Comparison of ENCODE assay signal across 9 cellular contexts in the genomic region with DNA sequence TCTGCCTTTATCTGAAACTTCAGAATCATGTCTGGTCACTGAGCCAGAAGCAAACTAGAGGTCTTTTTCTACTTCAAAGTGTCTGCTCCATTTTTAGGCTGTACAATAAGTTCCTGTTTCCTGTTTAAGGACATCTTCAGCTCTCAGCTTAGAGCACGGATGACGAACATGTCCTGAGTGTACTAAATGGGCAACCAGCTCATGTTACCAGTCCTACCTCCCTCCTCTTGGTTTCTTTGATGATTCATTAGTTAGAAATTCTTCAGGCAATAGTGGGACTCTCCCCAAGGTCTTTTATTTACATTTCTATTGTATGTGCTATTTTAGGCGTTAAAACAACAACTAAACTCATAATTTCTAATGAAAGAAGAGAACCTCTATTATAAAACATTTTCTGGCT. TPM values are rescaled to one million over a fixed set of nuclear protein-coding genes. Genes with fewer than 3 reads are reported as not detected.
DNase-seq lines count a peak whose midpoint lies in the region; TF ChIP-seq lines count a peak whose summit lies in the region.
"Had no signal": no experiment of that assay in that cellular context is flagged by ENCODE, and none has a peak within 500 bp of the region (broad histone marks: within the 10 kb centered on the region; RNA-seq: fewer than 3 reads in every experiment).

No MANE protein-coding gene starts in this region.

- no TSS peak for BruUV-seq in mammary epithelial cell (replicated peaks; lab: Mats Ljungman, UMichigan)

- no peak overlapping the region for H3K9ac ChIP-seq in mammary epithelial cell (ENCODE audit: insufficient read depth, low read length)

- H3K4me3 ChIP-seq in mammary epithelial cell (replicated peaks in 1 of 3; ENCODE audit: insufficient read depth in 1 of 3, low read depth in 2 of 3, low read length in 3 of 3) (no peak overlapping the region), coronary artery (no peak overlapping the region)
- H3K4me3 ChIP-seq: heart right ventricle had no signal

- in situ Hi-C loops in mammary epithelial cell (cut with MboI; ENCODE audit: low sequenced_read_pairs in 2 of 2) (no loop called here), KBM-7 (cut with MboI; ENCODE audit: low pct_unique_long_range_greater_than_20kb, low sequenced_read_pairs) (no loop called here)

- TF ChIP-seq CTCF in mammary epithelial cell (conservative IDR thresholded peaks at IDR 0.05 in 1 of 2, IDR thresholded peaks at IDR 0.05 in 1 of 2; ENCODE audit: extremely low read depth in 1 of 2, insufficient read depth in 1 of 2, low read depth in 1 of 2, low read length in 2 of 2) (no peak), coronary artery (IDR thresholded peaks at IDR 0.05) (no peak)

- peaks cover 4% of the 10 kb centered on the region for H3K9me3 ChIP-seq in mammary epithelial cell (replicated peaks; ENCODE audit: insufficient read depth, low read length)

- H3K27me3 ChIP-seq in mammary epithelial cell (ENCODE audit: insufficient read depth, low read length): no peaks in the 10 kb centered on the region

- peak overlapping the region; percentile 57 for H3K4me2 ChIP-seq in mammary epithelial cell (ENCODE audit: insufficient read depth, low read depth, low read length)

- dilution Hi-C loops in mammary epithelial cell (cut with HindIII; ENCODE audit: low sequenced_read_pairs): no loop called here

- DNase-seq in ELF-1 (ENCODE audit: low read depth, low spot score): peak; percentile 8
- peak; percentile 98 for DNase-seq in LHCN-M2 (ENCODE audit: low read depth)
- DNase-seq in mammary epithelial cell: peak; percentile 89
- DNase-seq in non-pigmented ciliary epithelial cell (ENCODE audit: low read depth): peak; percentile 99
- DNase-seq in NCI-H1930 (lab: John Stamatoyannopoulos, UW): no peak
- no peak for DNase-seq in coronary artery (ENCODE audit: low spot score)
- DNase-seq in KBM-7: no peak
- no peak for DNase-seq in NCI-H526 treated with DMSO at 0.1 percent for 48 hours (lab: John Stamatoyannopoulos, UW)
- DNase-seq: heart right ventricle had no signal

- WGBS in mammary epithelial cell (ENCODE audit: low coverage, missing lambda C conversion rate): 17% methylated on average over 3 of the region's 3 CpGs

- H4K20me1 ChIP-seq in mammary epithelial cell (ENCODE audit: insufficient read depth, low read length): no peaks in the 10 kb centered on the region

- no peaks in the 10 kb centered on the region for H3K79me2 ChIP-seq in mammary epithelial cell (ENCODE audit: insufficient read depth, low read length)

- CTCF ChIA-PET in mammary epithelial cell (lab: Charles Lee; ENCODE audit: low non-redundant PET): no interaction called here

- intact Hi-C loops in mammary epithelial cell (cut with micrococcal nuclease): no loop called here

- H2AFZ ChIP-seq in mammary epithelial cell (ENCODE audit: low read depth, low read length): peak overlapping the region; percentile 25

- H3K36me3 ChIP-seq in mammary epithelial cell (ENCODE audit: insufficient read depth, low read length): no peaks in the 10 kb centered on the region
- H3K36me3 ChIP-seq: heart right ventricle had no signal

- H3K27ac ChIP-seq in mammary epithelial cell (ENCODE audit: insufficient read depth, low read depth, low read length): peak overlapping the region; percentile 65
- H3K27ac ChIP-seq in coronary artery: no peak overlapping the region
- H3K27ac ChIP-seq: heart right ventricle had no signal

- H3K4me1 ChIP-seq in mammary epithelial cell (ENCODE audit: insufficient read depth, low read length): peaks cover 4% of the 10 kb centered on the region
- H3K4me1 ChIP-seq: heart right ventricle had no signal

RNA-seq across cellular contexts. Expression of gene ENPEP, which starts 58.0 kb away (rescaled TPM):
- total RNA-seq in LHCN-M2 (2014; rRNA removed): 0.13 and 0.17 TPM in 2 replicates
- 0.22 TPM for polyA plus RNA-seq in LHCN-M2 (2012)
- total RNA-seq in mammary epithelial cell: not detected
- not detected for polyA plus RNA-seq in mammary epithelial cell
- not detected for polyA minus RNA-seq in mammary epithelial cell

Comparison
In these comparisons a context has a peak if more than half of its experiments do, and no peak if none do; other contexts are left out.
1. DNase-seq: peak in ELF-1 (single experiment), LHCN-M2 (single experiment), mammary epithelial cell (single experiment) and non-pigmented ciliary epithelial cell (single experiment); none in NCI-H1930 (0 of 2), coronary artery (single experiment), KBM-7 (single experiment) and NCI-H526 treated with DMSO at 0.1 percent for 48 hours (single experiment).